In the genomic region with DNA sequence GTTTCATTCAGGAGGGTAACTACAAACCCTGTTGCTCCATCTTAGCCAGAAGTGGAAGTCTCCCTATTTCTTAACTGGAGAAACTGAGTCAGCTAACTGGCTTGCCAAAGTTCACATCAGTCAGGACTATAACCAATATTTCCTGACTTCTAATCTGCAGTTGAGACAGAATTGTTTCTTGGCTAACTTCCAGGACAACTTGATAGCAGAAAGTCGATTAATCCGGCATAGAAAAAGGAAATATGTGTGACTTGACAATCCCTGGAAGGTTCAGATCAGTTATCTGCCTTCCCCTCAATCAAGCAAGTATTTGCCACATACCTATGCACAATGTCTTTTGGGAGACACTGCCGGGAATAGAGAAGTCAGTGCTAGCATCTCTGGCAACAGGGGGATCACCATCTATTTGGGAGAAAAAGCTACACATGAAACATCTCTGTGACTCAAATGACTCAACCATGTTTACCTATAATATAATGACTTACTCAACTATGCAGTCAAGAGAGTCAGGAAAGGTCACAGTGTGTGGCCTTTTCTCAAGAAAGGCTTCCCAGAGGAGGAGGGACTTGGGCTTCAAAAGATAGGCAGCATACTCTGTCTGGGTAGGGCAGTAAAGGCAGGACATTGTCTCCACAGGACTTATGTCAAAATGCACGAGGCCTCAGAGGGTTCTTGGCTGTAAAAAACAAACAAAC, we compare ENCODE assay signal across 27 cellular contexts. TPM values are rescaled to one million over a fixed set of nuclear protein-coding genes. Genes with fewer than 3 reads are reported as not detected.
"Had no signal": no experiment of that assay in that cellular context is flagged by ENCODE, and none has a peak within 500 bp of the region (broad histone marks: within the 10 kb centered on the region; RNA-seq: fewer than 3 reads in every experiment).

No MANE protein-coding gene starts in this region.

- DNase-seq: activated CD4-positive, alpha-beta T cell treated with anti-CD3 and anti-CD28 coated beads for 1 hour; activated CD4-positive, alpha-beta T cell treated with anti-CD3 and anti-CD28 coated beads, Interleukin-2, amount 50 U/mL, for 4 hours; activated CD8-positive, alpha-beta memory T cell treated with anti-CD3 and anti-CD28 coated beads for 24 hours; activated CD8-positive, alpha-beta memory T cell treated with anti-CD3 and anti-CD28 coated beads, Interleukin-2, amount 50 U/mL, for 4 hours; activated naive CD4-positive, alpha-beta T cell treated with Interleukin-2 at 50 U/mL for 16 hours; activated naive CD8-positive, alpha-beta T cell treated with anti-CD3 and anti-CD28 coated beads, Interleukin-2, amount 10 ng/mL, durations not matched to agents 7 days and 5 days; activated T-cell treated with anti-CD3 and anti-CD28 coated beads, Interleukin-2, amount 50 U/mL, for 4 hours; caudate nucleus; effector CD4-positive, alpha-beta T cell; erythroblast; foreskin keratinocyte; immature natural killer cell; left ventricle myocardium inferior; mammary epithelial cell; stimulated activated CD4-positive, alpha-beta T cell treated with anti-CD3 and anti-CD28 coated beads, Interleukin-4, amount 100 ng/mL, for 24 hours; T-helper 9 cell; testis; trophoblast cell had no signal

- H3K27ac Mint-ChIP-seq: activated naive CD8-positive, alpha-beta T cell treated with anti-CD3 and anti-CD28 coated beads, Interleukin-2, amount 10 ng/mL, durations not matched to agents 7 days and 5 days; dendritic cell treated with granulocyte-macrophage colony-stimulating factor and Interleukin-4, amounts not matched to agents 40 ng/mL and 50 ng/mL, for 4 days; mesothelial cell of epicardium; natural killer cell treated with Interleukin-12 subunit alpha and Interleukin-12 subunit beta and Interleukin-15 and Interleukin-18, amount 100 ng/mL, for 72 hours had no signal

- H3K4me3 Mint-ChIP-seq: activated naive CD8-positive, alpha-beta T cell treated with anti-CD3 and anti-CD28 coated beads, Interleukin-2, amount 10 ng/mL, durations not matched to agents 7 days and 5 days; activated T-cell treated with anti-CD3 and anti-CD28 coated beads, Interleukin-2, amount 50 U/mL, for 4 hours; dendritic cell treated with granulocyte-macrophage colony-stimulating factor and Interleukin-4, amounts not matched to agents 40 ng/mL and 50 ng/mL, for 4 days; immature natural killer cell; mesothelial cell of epicardium; natural killer cell treated with Interleukin-12 subunit alpha and Interleukin-12 subunit beta and Interleukin-15 and Interleukin-18, amount 100 ng/mL, for 72 hours had no signal

- H3K9me3 ChIP-seq: left ventricle myocardium inferior, prostate gland, right atrium auricular region, testis, vagina had no signal

- H3K4me3 ChIP-seq: hepatocyte, left ventricle myocardium inferior, prostate gland, right atrium auricular region, testis, vagina had no signal

- H3K4me1 ChIP-seq: foreskin keratinocyte, left ventricle myocardium inferior, prostate gland, right atrium auricular region, testis, vagina had no signal

- H3K27me3 ChIP-seq: foreskin keratinocyte, hepatocyte, right atrium auricular region, testis, vagina had no signal

- ATAC-seq: activated T-cell treated with anti-CD3 and anti-CD28 coated beads, Interleukin-2, amount 50 U/mL, for 4 hours; foreskin keratinocyte had no signal

- H2AFZ ChIP-seq: hepatocyte had no signal

- H3K36me3 ChIP-seq: left ventricle myocardium inferior, prostate gland, right atrium auricular region, vagina had no signal

- H3K27ac ChIP-seq: foreskin keratinocyte, hepatocyte, left ventricle myocardium inferior, prostate gland, right atrium auricular region, testis, vagina had no signal

- H3K4me1 Mint-ChIP-seq: activated naive CD8-positive, alpha-beta T cell treated with anti-CD3 and anti-CD28 coated beads, Interleukin-2, amount 10 ng/mL, durations not matched to agents 7 days and 5 days; immature natural killer cell; mesothelial cell of epicardium had no signal

- H3K79me2 ChIP-seq: hepatocyte had no signal

- H3K9me3 Mint-ChIP-seq: activated naive CD8-positive, alpha-beta T cell treated with anti-CD3 and anti-CD28 coated beads, Interleukin-2, amount 10 ng/mL, durations not matched to agents 7 days and 5 days; activated T-cell treated with anti-CD3 and anti-CD28 coated beads, Interleukin-2, amount 50 U/mL, for 4 hours; immature natural killer cell; natural killer cell treated with Interleukin-12 subunit alpha and Interleukin-12 subunit beta and Interleukin-15 and Interleukin-18, amount 100 ng/mL, for 72 hours had no signal

- H3K4me2 ChIP-seq: hepatocyte had no signal

- H3K36me3 Mint-ChIP-seq: activated naive CD8-positive, alpha-beta T cell treated with anti-CD3 and anti-CD28 coated beads, Interleukin-2, amount 10 ng/mL, durations not matched to agents 7 days and 5 days; immature natural killer cell; mesothelial cell of epicardium; natural killer cell treated with Interleukin-12 subunit alpha and Interleukin-12 subunit beta and Interleukin-15 and Interleukin-18, amount 100 ng/mL, for 72 hours had no signal

RNA-seq across cellular contexts. Expression of a gene that starts 12.4 kb away (rescaled TPM):
- total RNA-seq: foreskin keratinocyte, osteocyte had no signal
- polyA plus RNA-seq: fibroblast of lung, foreskin keratinocyte had no signal
